16 cellular contexts compared by ENCODE assay signal in the genomic region with DNA sequence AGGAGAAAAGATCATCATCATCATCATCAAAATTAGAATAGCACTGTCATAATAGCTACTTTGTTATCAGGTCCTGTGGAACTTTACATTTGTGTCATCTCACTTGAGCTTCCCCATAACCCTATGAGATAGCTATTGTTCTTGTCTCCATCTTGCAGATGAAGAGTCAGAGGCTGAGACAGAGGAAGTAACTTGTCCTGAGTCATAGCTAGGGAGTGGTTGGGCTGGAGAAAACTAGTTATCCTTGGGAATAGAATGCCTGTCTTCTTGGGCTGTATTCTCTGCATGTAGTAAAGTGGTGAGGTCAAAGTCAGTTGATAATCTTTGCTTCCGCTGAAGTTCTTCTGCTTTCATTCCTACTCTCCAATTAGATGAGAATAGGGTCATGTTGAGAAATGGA.
A peak's percentile ranks its signal among the peaks of the same experiment; 100 is the strongest.
DNase-seq lines count a peak whose midpoint lies in the region; ATAC-seq, FAIRE-seq and TF ChIP-seq lines count a peak whose summit lies in the region.
"Had no signal": no experiment of that assay in that cellular context is flagged by ENCODE, and none has a peak within 500 bp of the region (broad histone marks: within the 10 kb centered on the region; RNA-seq: fewer than 3 reads in every experiment).

No MANE protein-coding gene starts in this region.

- no peaks in the 10 kb centered on the region for H3K27me3 Mint-ChIP-seq in neural crest cell (ENCODE audit: low read depth)
- peaks cover 23 to 26% of the 10 kb centered on the region in 2 donors for H3K27me3 Mint-ChIP-seq in T-cell

- H3K4me1 Mint-ChIP-seq in neural crest cell (peaks cover 64% of the 10 kb centered on the region), T-cell (no peaks in the 10 kb centered on the region)
- H3K4me1 Mint-ChIP-seq: activated CD4-positive, alpha-beta T cell treated with anti-CD3 and anti-CD28 coated beads, Interleukin-2, amount 10 ng/mL, durations not matched to agents 24 days and 14 days; activated naive CD8-positive, alpha-beta T cell treated with anti-CD3 and anti-CD28 coated beads for 36 hours had no signal

- POLR2A ChIA-PET in T-cell (lab: Charles Lee): no interaction called here

- H3K4me3 Mint-ChIP-seq in neural crest cell (peak overlapping the region; percentile 42), T-cell (no peak overlapping the region)
- H3K4me3 Mint-ChIP-seq: activated CD4-positive, alpha-beta T cell treated with anti-CD3 and anti-CD28 coated beads, Interleukin-2, amount 10 ng/mL, durations not matched to agents 24 days and 14 days; activated naive CD8-positive, alpha-beta T cell treated with anti-CD3 and anti-CD28 coated beads for 36 hours; B cell had no signal

- DNase-seq in HCEC 1CT (peak; percentile 83), RCC 7860 (ENCODE audit: low spot score) (peak; percentile 25), epithelial cell of esophagus (ENCODE audit: low read depth) (peak; percentile 94), neural crest cell (ENCODE audit: low read depth, low spot score) (no peak), T-cell (no peak), GM12891 (ENCODE audit: insufficient read length, low spot score) (no peak), activated gamma-delta T cell treated with Interleukin-2 at 50 U/mL for 16 hours (no peak)
- DNase-seq: activated CD4-positive, alpha-beta T cell treated with anti-CD3 and anti-CD28 coated beads, Interleukin-2, amount 10 ng/mL, durations not matched to agents 24 days and 14 days; activated naive CD8-positive, alpha-beta T cell treated with anti-CD3 and anti-CD28 coated beads for 36 hours; caudate nucleus; GOT3; NCI-H1048; SHP77; thyroid gland had no signal

- H3K36me3 Mint-ChIP-seq in neural crest cell (ENCODE audit: low read depth) (peaks cover 63% of the 10 kb centered on the region), T-cell (no peaks in the 10 kb centered on the region)
- H3K36me3 Mint-ChIP-seq: activated naive CD8-positive, alpha-beta T cell treated with anti-CD3 and anti-CD28 coated beads for 36 hours had no signal

- no peak overlapping the region for H3K4me3 ChIP-seq in epithelial cell of esophagus (ENCODE audit: low read length)
- H3K4me3 ChIP-seq: thyroid gland had no signal

- CTCF ChIA-PET in T-cell (lab: Charles Lee): no interaction called here

- TF ChIP-seq CTCF in epithelial cell of esophagus (IDR thresholded peaks at IDR 0.05; ENCODE audit: insufficient read depth, low read depth, low read length, missing control alignments): no peak
- no peak for TF ChIP-seq CTCF in neural crest cell (conservative IDR thresholded peaks at IDR 0.05)

- ATAC-seq in HG02759 (IDR thresholded peaks at IDR 0.05; ENCODE audit: unreplicated experiment) (no peak), T-cell (replicated peaks in 1 of 4) (no peak)

- FAIRE-seq in RCC 7860 (lab: Jason Lieb, UNC) (no peak), GM12891 (lab: Jason Lieb, UNC) (no peak)

- H3K27ac Mint-ChIP-seq in neural crest cell (ENCODE audit: unreplicated experiment): no peak overlapping the region
- H3K27ac Mint-ChIP-seq in T-cell: no peak overlapping the region
- H3K27ac Mint-ChIP-seq: activated CD4-positive, alpha-beta T cell treated with anti-CD3 and anti-CD28 coated beads, Interleukin-2, amount 10 ng/mL, durations not matched to agents 24 days and 14 days; activated naive CD8-positive, alpha-beta T cell treated with anti-CD3 and anti-CD28 coated beads for 36 hours; B cell had no signal

- H3K9me3 Mint-ChIP-seq in neural crest cell: peaks cover 8% of the 10 kb centered on the region
- H3K9me3 Mint-ChIP-seq in T-cell: no peaks in the 10 kb centered on the region
- H3K9me3 Mint-ChIP-seq: activated CD4-positive, alpha-beta T cell treated with anti-CD3 and anti-CD28 coated beads, Interleukin-2, amount 10 ng/mL, durations not matched to agents 24 days and 14 days; activated naive CD8-positive, alpha-beta T cell treated with anti-CD3 and anti-CD28 coated beads for 36 hours had no signal

- TF ChIP-seq POLR2A in GM12891 (IDR thresholded peaks at IDR 0.05; ENCODE audit: low read depth, low read length): no peak

TF ChIP-seq in GM12891, 5 proteins besides CTCF, POLR2A, EP300 and RAD21:
- no peak for TF ChIP-seq TAF1 (IDR thresholded peaks at IDR 0.05; ENCODE audit: low read depth, low read length)
- no peak for TF ChIP-seq POU2F2 (IDR thresholded peaks at IDR 0.05; ENCODE audit: low read depth, low read length)
- TF ChIP-seq PAX5 (IDR thresholded peaks at IDR 0.05; ENCODE audit: insufficient read depth, low read length, severe bottlenecking): no peak
- TF ChIP-seq SPI1 (IDR thresholded peaks at IDR 0.05; ENCODE audit: low read depth, low read length): no peak
- no peak for TF ChIP-seq POLR2AphosphoS5 (IDR thresholded peaks at IDR 0.05; ENCODE audit: low read depth, low read length)

Comparison
In these comparisons a context has a peak if more than half of its experiments do, and no peak if none do; other contexts are left out.
1. DNase-seq: peak in HCEC 1CT (single experiment), RCC 7860 (single experiment) and epithelial cell of esophagus (single experiment); none in neural crest cell (single experiment), T-cell (0 of 34), GM12891 (single experiment) and activated gamma-delta T cell treated with Interleukin-2 at 50 U/mL for 16 hours (single experiment).